In genomic region chr17:42200702-42201101, GRCh38 we compare ENCODE assay signal across 15 cellular contexts. TPM values are rescaled to one million over a fixed set of nuclear protein-coding genes. Genes with fewer than 3 reads are reported as not detected.
DNase-seq lines count a peak whose midpoint lies in the region; ATAC-seq and TF ChIP-seq lines count a peak whose summit lies in the region.
"Had no signal": no experiment of that assay in that cellular context is flagged by ENCODE, and none has a peak within 500 bp of the region (broad histone marks: within the 10 kb centered on the region; RNA-seq: fewer than 3 reads in every experiment).

No MANE protein-coding gene starts in this region.

- H3K36me3 ChIP-seq in BE2C, result no peaks in the 10 kb centered on the region; the same call in none of the 2 replicates
- H3K36me3 ChIP-seq in heart left ventricle, result peaks cover 0 to 65% (median 50%) of the 10 kb centered on the region in 9 donors
- peaks cover 28 to 70% of the 10 kb centered on the region in 2 donors for H3K36me3 ChIP-seq in neuronal stem cell (replicated peaks in 1 of 2; ENCODE audit: control insufficient read depth in 2 of 2, insufficient read depth in 2 of 2, low read length in 2 of 2)

- H3K4me3 Mint-ChIP-seq in activated B cell treated with CpG ODN at 0.5 μM for 24 hours, result no peak overlapping the region

- no peaks in the 10 kb centered on the region for H3K79me1 ChIP-seq in neuronal stem cell (ENCODE audit: low read depth, low read length)

- peak overlapping the region; percentile 35 for H3K27ac Mint-ChIP-seq in activated B cell treated with CpG ODN at 0.5 μM for 24 hours

- peaks cover 15% of the 10 kb centered on the region for H3K4me1 Mint-ChIP-seq in activated B cell treated with CpG ODN at 0.5 μM for 24 hours

- H3K4ac ChIP-seq in neuronal stem cell (ENCODE audit: low read length), result no peak overlapping the region

- H3K23ac ChIP-seq in neuronal stem cell (ENCODE audit: low read depth, low read length, poor library complexity), result peak overlapping the region; percentile 81

- H3K9ac ChIP-seq in neuronal stem cell (ENCODE audit: low read depth, low read length, poor library complexity), result no peak overlapping the region

- H2BK5ac ChIP-seq in neuronal stem cell (ENCODE audit: low read length), result no peak overlapping the region

- no peak overlapping the region for H4K91ac ChIP-seq in neuronal stem cell (ENCODE audit: low read depth, low read length, poor library complexity)

- H2BK12ac ChIP-seq in neuronal stem cell (ENCODE audit: low read length), result no peak overlapping the region

- H3K4me2 ChIP-seq in neuronal stem cell (ENCODE audit: insufficient read depth, low read length, poor library complexity, severe bottlenecking), result no peak overlapping the region

- peak; percentile 78 for DNase-seq in BE2C
- DNase-seq in activated B cell treated with CpG ODN at 0.5 μM for 24 hours, result no peak
- DNase-seq in heart left ventricle, result peak; percentile 57 to 82 (median 73)
- DNase-seq in neuronal stem cell (ENCODE audit: low spot score), result no peak
- DNase-seq in NCI-H2029 (lab: John Stamatoyannopoulos, UW), result no peak
- no peak for DNase-seq in coronary artery (ENCODE audit: low spot score)
- DNase-seq: NCI-H510A; spleen; stimulated activated CD8-positive, alpha-beta memory T cell treated with anti-CD3 and anti-CD28 coated beads, Interleukin-4, amount 100 ng/mL, for 48 hours had no signal

- H3K4me3 ChIP-seq in BE2C (ENCODE audit: low read depth, low read length), result no peak overlapping the region
- H3K4me3 ChIP-seq in heart left ventricle, result no peak overlapping the region
- peak overlapping the region in 1 of 2 donors; percentile 15 for H3K4me3 ChIP-seq in neuronal stem cell (ENCODE audit: low read length in 2 of 2)
- H3K4me3 ChIP-seq in coronary artery, result no peak overlapping the region
- H3K4me3 ChIP-seq: HAP-1, SJSA1, spleen had no signal

- no peaks in the 10 kb centered on the region for H3K27me3 Mint-ChIP-seq in activated B cell treated with CpG ODN at 0.5 μM for 24 hours

- ATAC-seq in activated B cell treated with CpG ODN at 0.5 μM for 24 hours (ENCODE audit: low read depth), result no peak
- peak; percentile 88 to 96 (median 96) for ATAC-seq in heart left ventricle
- ATAC-seq in GM21390 (IDR thresholded peaks at IDR 0.05; ENCODE audit: unreplicated experiment), result no peak
- ATAC-seq in GM21786 (IDR thresholded peaks at IDR 0.05; ENCODE audit: unreplicated experiment), result no peak

- no peak for TF ChIP-seq POLR2A in heart left ventricle (IDR thresholded peaks at IDR 0.05)

- WGBS in heart left ventricle, 4 donors, result 24 to 39% (median 29%) methylated on average over 9 of the region's 9 CpGs
- no CpG with 5 or more reads among the region's 9 CpGs for WGBS in neuronal stem cell (ENCODE audit: extremely low coverage in 2 of 2, insufficient read length in 2 of 2, insufficient replicate concordance in 1 of 2), 2 donors

- H3K27ac ChIP-seq in heart left ventricle (peak overlapping the region in 7 of 12 donors; percentile 12 to 50 (median 24)), neuronal stem cell (replicated peaks; ENCODE audit: low read length) (no peak overlapping the region), coronary artery (peak overlapping the region in 1 of 2 donors; percentile 26)
- H3K27ac ChIP-seq: SJSA1 had no signal

- H3K9me3 Mint-ChIP-seq in activated B cell treated with CpG ODN at 0.5 μM for 24 hours, result no peaks in the 10 kb centered on the region

- H2BK15ac ChIP-seq in neuronal stem cell (ENCODE audit: low read length), result no peak overlapping the region

- H3K9me3 ChIP-seq in BE2C, result no peaks in the 10 kb centered on the region
- H3K9me3 ChIP-seq in heart left ventricle, result no peaks in the 10 kb centered on the region
- H3K9me3 ChIP-seq in neuronal stem cell (replicated peaks in 1 of 2; ENCODE audit: control insufficient read depth in 2 of 2, insufficient read depth in 1 of 2, low read depth in 1 of 2, low read length in 2 of 2), result no peaks in the 10 kb centered on the region
- H3K9me3 ChIP-seq: HAP-1, SJSA1, spleen had no signal

- POLR2A ChIA-PET in activated B cell treated with CpG ODN at 0.5 μM for 24 hours (lab: Charles Lee), result interaction anchor here (0.7 kb wide), 1 partner anchor 1841 kb away, joined by 3 read pairs; no protein-coding TSS in a partner anchor

- H2BK120ac ChIP-seq in neuronal stem cell (ENCODE audit: low read depth, low read length), result no peak overlapping the region

- CTCF ChIA-PET in activated B cell treated with CpG ODN at 0.5 μM for 24 hours (lab: Charles Lee), result interaction anchor here (1.2 to 2.1 kb wide), 2 partner anchors 22 to 202 kb away, joined by 3 to 5 read pairs; no protein-coding TSS in a partner anchor

- no peak overlapping the region for H3K18ac ChIP-seq in neuronal stem cell (ENCODE audit: low read length)

- intact Hi-C loops in activated B cell treated with CpG ODN at 0.5 μM for 24 hours (cut with micrococcal nuclease) (no loop called here), heart left ventricle (cut with DNase I) (no loop called here)

- TF ChIP-seq CTCF in BE2C (IDR thresholded peaks at IDR 0.05; ENCODE audit: low read depth, low read length), result no peak
- TF ChIP-seq CTCF in activated B cell treated with CpG ODN at 0.5 μM for 24 hours (IDR thresholded peaks at IDR 0.05), result no peak
- TF ChIP-seq CTCF in heart left ventricle (IDR thresholded peaks at IDR 0.05), result no peak
- TF ChIP-seq CTCF in coronary artery (IDR thresholded peaks at IDR 0.05), result no peak

- no peaks in the 10 kb centered on the region for H3K27me3 ChIP-seq in BE2C
- H3K27me3 ChIP-seq in heart left ventricle, result no peaks in the 10 kb centered on the region
- no peaks in the 10 kb centered on the region for H3K27me3 ChIP-seq in neuronal stem cell (ENCODE audit: control insufficient read depth in 3 of 3, insufficient read depth in 3 of 3, low read depth in 1 of 3, low read length in 3 of 3)
- H3K27me3 ChIP-seq: SJSA1, spleen had no signal

- H3K4me1 ChIP-seq in BE2C, result peaks cover 16% of the 10 kb centered on the region
- peaks cover 0 to 14% (median 9%) of the 10 kb centered on the region in 12 donors for H3K4me1 ChIP-seq in heart left ventricle
- no peaks in the 10 kb centered on the region for H3K4me1 ChIP-seq in neuronal stem cell (ENCODE audit: control insufficient read depth in 2 of 2, insufficient read depth in 1 of 2, low read depth in 1 of 2, low read length in 2 of 2)
- H3K4me1 ChIP-seq: HAP-1 had no signal

- H4K8ac ChIP-seq in neuronal stem cell (ENCODE audit: low read depth, low read length), result no peak overlapping the region

- H2AFZ ChIP-seq in neuronal stem cell (ENCODE audit: low read length), result no peak overlapping the region

- no peak overlapping the region for H3K14ac ChIP-seq in neuronal stem cell (ENCODE audit: low read length)

- H3K36me3 Mint-ChIP-seq in activated B cell treated with CpG ODN at 0.5 μM for 24 hours (ENCODE audit: low read depth), result peaks cover 50% of the 10 kb centered on the region

- H2AK5ac ChIP-seq in neuronal stem cell (ENCODE audit: low read depth, low read length), result no peak overlapping the region

RNA-seq across cellular contexts. Expression of gene GHDC, which starts 6.4 kb away (rescaled TPM):
- 92.2 TPM for polyA plus RNA-seq in BE2C (2012; ENCODE audit: insufficient read depth, insufficient read length, low read depth)
- 26.5 and 29.1 TPM in 2 replicates for total RNA-seq in activated B cell treated with CpG ODN at 0.5 μM for 24 hours
- total RNA-seq in heart left ventricle, result 10 to 100 TPM in 3 of 9 donors, 1 to 10 TPM in 6; 4.9 to 17.3 (median 8.3) TPM
- polyA plus RNA-seq in heart left ventricle, result 1 to 10 TPM; 6.2 to 9.4 TPM
- 1.8 TPM for polyA plus RNA-seq in neuronal stem cell (2013, experiment 1 of 2)
- polyA plus RNA-seq in neuronal stem cell (2013, experiment 2 of 2), result 2.0 TPM

RNA-seq across cellular contexts. Expression of gene HCRT, which starts 15.4 kb away (rescaled TPM):
- not detected for polyA plus RNA-seq in BE2C (2012; ENCODE audit: insufficient read depth, insufficient read length, low read depth)
- total RNA-seq in activated B cell treated with CpG ODN at 0.5 μM for 24 hours (not detected in 2 replicates), heart left ventricle (not detected)
- not detected for polyA plus RNA-seq in heart left ventricle
- not detected for polyA plus RNA-seq in neuronal stem cell (2013, experiment 1 of 2)
- polyA plus RNA-seq in neuronal stem cell (2013, experiment 2 of 2), result 0.17 TPM
- total RNA-seq: fibroblast of villous mesenchyme, mononuclear cell, SJSA1, spleen had no signal
- polyA plus RNA-seq: spleen had no signal

RNA-seq across cellular contexts. Expression of gene KCNH4, which starts 19.8 kb away (rescaled TPM):
- 24.3 TPM for polyA plus RNA-seq in BE2C (2012; ENCODE audit: insufficient read depth, insufficient read length, low read depth)
- total RNA-seq in activated B cell treated with CpG ODN at 0.5 μM for 24 hours, result 0.59 and 0.80 TPM in 2 replicates
- total RNA-seq in heart left ventricle, result under 1 TPM in 8 of 9 donors, not detected in 1; 0.07 to 0.28 (median 0.14) TPM
- under 1 TPM; 0.08 to 0.10 TPM for polyA plus RNA-seq in heart left ventricle
- polyA plus RNA-seq in neuronal stem cell (2013, experiment 1 of 2), result not detected
- not detected for polyA plus RNA-seq in neuronal stem cell (2013, experiment 2 of 2)
- total RNA-seq: fibroblast of villous mesenchyme, SJSA1 had no signal

RNA-seq across cellular contexts. Expression of gene RAB5C, which starts 45.9 kb away (rescaled TPM):
- polyA plus RNA-seq in BE2C (2012; ENCODE audit: insufficient read depth, insufficient read length, low read depth), result 319 TPM
- 79.1 and 82.2 TPM in 2 replicates for total RNA-seq in activated B cell treated with CpG ODN at 0.5 μM for 24 hours
- 10 to 100 TPM; 30.9 to 99.1 (median 48.2) TPM for total RNA-seq in heart left ventricle
- polyA plus RNA-seq in heart left ventricle, result 10 to 100 TPM; 29.0 to 90.9 TPM
- polyA plus RNA-seq in neuronal stem cell (2013, experiment 1 of 2), result 73.5 TPM
- polyA plus RNA-seq in neuronal stem cell (2013, experiment 2 of 2), result 73.6 TPM

Comparison
In these comparisons a context has a peak if more than half of its experiments do, and no peak if none do; other contexts are left out.
1. DNase-seq: peak in BE2C (single experiment) and heart left ventricle (5 of 5); none in activated B cell treated with CpG ODN at 0.5 μM for 24 hours (single experiment), neuronal stem cell (single experiment), NCI-H2029 (single experiment) and coronary artery (single experiment).
2. ATAC-seq: peak in heart left ventricle (4 of 4); none in activated B cell treated with CpG ODN at 0.5 μM for 24 hours (single experiment), GM21390 (single experiment) and GM21786 (single experiment).